Comparison of ENCODE assay signal across 2 cellular contexts in genomic region chr7:148261996-148262688, GRCh38.
TF ChIP-seq lines count a peak whose summit lies in the region.

No MANE protein-coding gene starts in this region.

TF ChIP-seq in GM23338, 12 proteins besides CTCF, POLR2A, EP300 and RAD21:
- TF ChIP-seq CREB1 (CRISPR knock-in tag; IDR thresholded peaks at IDR 0.05; ENCODE audit: low read depth) (no peak), NANOG (IDR thresholded peaks at IDR 0.05; ENCODE audit: borderline replicate concordance) (no peak), REST (IDR thresholded peaks at IDR 0.05; ENCODE audit: unreplicated experiment) (no peak), EZH2phosphoT487 (IDR thresholded peaks at IDR 0.05; ENCODE audit: unreplicated experiment) (no peak), ZNF331 (CRISPR knock-in tag; IDR thresholded peaks at IDR 0.05; ENCODE audit: low read depth) (no peak), STAT1 (IDR thresholded peaks at IDR 0.05; ENCODE audit: unreplicated experiment) (no peak), POLR2AphosphoS5 (IDR thresholded peaks at IDR 0.05; ENCODE audit: low read depth) (no peak), ZNF114 (CRISPR knock-in tag; IDR thresholded peaks at IDR 0.05) (no peak), ETS1 (IDR thresholded peaks at IDR 0.05) (no peak)
TF ChIP-seq in GM23338: peak in this region for 0.

TF ChIP-seq in WTC11, 78 proteins besides CTCF, POLR2A, EP300 and RAD21:
- TF ChIP-seq ZSCAN18 (CRISPR knock-in tag; IDR thresholded peaks at IDR 0.05) (no peak), ZNF416 (CRISPR knock-in tag; IDR thresholded peaks at IDR 0.05) (no peak), ATF3 (CRISPR knock-in tag; conservative IDR thresholded peaks at IDR 0.05) (no peak), CBFB (CRISPR knock-in tag; IDR thresholded peaks at IDR 0.05; ENCODE audit: low read depth) (no peak), ZNF138 (CRISPR knock-in tag; conservative IDR thresholded peaks at IDR 0.05) (no peak), CREB1 (CRISPR knock-in tag; IDR thresholded peaks at IDR 0.05) (no peak), TEAD1 (CRISPR knock-in tag; IDR thresholded peaks at IDR 0.05) (no peak), ZNF263 (CRISPR knock-in tag; IDR thresholded peaks at IDR 0.05; ENCODE audit: low read depth) (no peak), FOXJ3 (CRISPR knock-in tag; IDR thresholded peaks at IDR 0.05; ENCODE audit: borderline replicate concordance) (no peak), E2F1 (CRISPR knock-in tag; IDR thresholded peaks at IDR 0.05) (no peak), NFYB (CRISPR knock-in tag; conservative IDR thresholded peaks at IDR 0.05; ENCODE audit: low read depth) (no peak), RORB (CRISPR knock-in tag; IDR thresholded peaks at IDR 0.05) (no peak), SP1 (CRISPR knock-in tag; conservative IDR thresholded peaks at IDR 0.05) (no peak), HMGXB4 (CRISPR knock-in tag; IDR thresholded peaks at IDR 0.05) (no peak), FOXP1 (CRISPR knock-in tag; IDR thresholded peaks at IDR 0.05; ENCODE audit: borderline replicate concordance) (no peak)
